1 cellular context compared by ENCODE assay signal in the genomic region with DNA sequence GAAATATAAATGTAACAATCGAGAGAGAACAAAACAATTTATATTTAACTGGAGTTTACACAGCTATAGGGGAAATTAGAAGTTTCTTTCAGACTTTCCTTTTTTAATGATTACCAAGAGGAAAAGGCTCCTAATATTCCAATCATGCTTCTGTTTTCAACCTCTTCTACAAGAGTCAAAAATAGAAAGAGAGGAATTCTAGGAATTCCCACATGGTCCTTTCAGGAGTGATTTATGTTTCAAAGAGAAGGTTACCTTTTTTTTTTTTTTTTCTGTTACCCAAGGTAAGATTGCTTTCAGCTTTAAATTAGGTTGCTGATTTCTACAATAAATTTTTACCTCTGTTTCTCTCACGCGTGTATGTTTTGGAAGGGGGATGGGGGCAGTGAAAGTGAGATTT.
TF ChIP-seq lines count a peak whose summit lies in the region.

No MANE protein-coding gene starts in this region.

TF ChIP-seq in GM23338, 12 proteins besides CTCF, POLR2A, EP300 and RAD21:
- TF ChIP-seq ZNF462 (CRISPR knock-in tag; IDR thresholded peaks at IDR 0.05) (no peak), EZH2phosphoT487 (IDR thresholded peaks at IDR 0.05; ENCODE audit: unreplicated experiment) (no peak), CREB1 (CRISPR knock-in tag; IDR thresholded peaks at IDR 0.05; ENCODE audit: low read depth) (no peak), ZNF114 (CRISPR knock-in tag; IDR thresholded peaks at IDR 0.05) (no peak), NANOG (IDR thresholded peaks at IDR 0.05; ENCODE audit: borderline replicate concordance) (no peak), EZH2 (IDR thresholded peaks at IDR 0.05; ENCODE audit: low read depth, unreplicated experiment) (no peak), JUNB (IDR thresholded peaks at IDR 0.05; ENCODE audit: unreplicated experiment) (no peak), POLR2AphosphoS5 (IDR thresholded peaks at IDR 0.05; ENCODE audit: low read depth) (no peak), STAT1 (IDR thresholded peaks at IDR 0.05; ENCODE audit: unreplicated experiment) (no peak), ZNF331 (CRISPR knock-in tag; IDR thresholded peaks at IDR 0.05; ENCODE audit: low read depth) (no peak)
- TF ChIP-seq, protein P1, sequence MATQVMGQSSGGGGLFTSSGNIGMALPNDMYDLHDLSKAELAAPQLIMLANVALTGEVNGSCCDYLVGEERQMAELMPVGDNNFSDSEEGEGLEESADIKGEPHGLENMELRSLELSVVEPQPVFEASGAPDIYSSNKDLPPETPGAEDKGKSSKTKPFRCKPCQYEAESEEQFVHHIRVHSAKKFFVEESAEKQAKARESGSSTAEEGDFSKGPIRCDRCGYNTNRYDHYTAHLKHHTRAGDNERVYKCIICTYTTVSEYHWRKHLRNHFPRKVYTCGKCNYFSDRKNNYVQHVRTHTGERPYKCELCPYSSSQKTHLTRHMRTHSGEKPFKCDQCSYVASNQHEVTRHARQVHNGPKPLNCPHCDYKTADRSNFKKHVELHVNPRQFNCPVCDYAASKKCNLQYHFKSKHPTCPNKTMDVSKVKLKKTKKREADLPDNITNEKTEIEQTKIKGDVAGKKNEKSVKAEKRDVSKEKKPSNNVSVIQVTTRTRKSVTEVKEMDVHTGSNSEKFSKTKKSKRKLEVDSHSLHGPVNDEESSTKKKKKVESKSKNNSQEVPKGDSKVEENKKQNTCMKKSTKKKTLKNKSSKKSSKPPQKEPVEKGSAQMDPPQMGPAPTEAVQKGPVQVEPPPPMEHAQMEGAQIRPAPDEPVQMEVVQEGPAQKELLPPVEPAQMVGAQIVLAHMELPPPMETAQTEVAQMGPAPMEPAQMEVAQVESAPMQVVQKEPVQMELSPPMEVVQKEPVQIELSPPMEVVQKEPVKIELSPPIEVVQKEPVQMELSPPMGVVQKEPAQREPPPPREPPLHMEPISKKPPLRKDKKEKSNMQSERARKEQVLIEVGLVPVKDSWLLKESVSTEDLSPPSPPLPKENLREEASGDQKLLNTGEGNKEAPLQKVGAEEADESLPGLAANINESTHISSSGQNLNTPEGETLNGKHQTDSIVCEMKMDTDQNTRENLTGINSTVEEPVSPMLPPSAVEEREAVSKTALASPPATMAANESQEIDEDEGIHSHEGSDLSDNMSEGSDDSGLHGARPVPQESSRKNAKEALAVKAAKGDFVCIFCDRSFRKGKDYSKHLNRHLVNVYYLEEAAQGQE (IDR thresholded peaks at IDR 0.05; ENCODE audit: unreplicated experiment): no peak
- TF ChIP-seq, protein P2, sequence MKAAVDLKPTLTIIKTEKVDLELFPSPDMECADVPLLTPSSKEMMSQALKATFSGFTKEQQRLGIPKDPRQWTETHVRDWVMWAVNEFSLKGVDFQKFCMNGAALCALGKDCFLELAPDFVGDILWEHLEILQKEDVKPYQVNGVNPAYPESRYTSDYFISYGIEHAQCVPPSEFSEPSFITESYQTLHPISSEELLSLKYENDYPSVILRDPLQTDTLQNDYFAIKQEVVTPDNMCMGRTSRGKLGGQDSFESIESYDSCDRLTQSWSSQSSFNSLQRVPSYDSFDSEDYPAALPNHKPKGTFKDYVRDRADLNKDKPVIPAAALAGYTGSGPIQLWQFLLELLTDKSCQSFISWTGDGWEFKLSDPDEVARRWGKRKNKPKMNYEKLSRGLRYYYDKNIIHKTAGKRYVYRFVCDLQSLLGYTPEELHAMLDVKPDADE (IDR thresholded peaks at IDR 0.05): no peak
TF ChIP-seq in GM23338: peak in this region for 0.
